22 cellular contexts compared by ENCODE assay signal in the genomic region with DNA sequence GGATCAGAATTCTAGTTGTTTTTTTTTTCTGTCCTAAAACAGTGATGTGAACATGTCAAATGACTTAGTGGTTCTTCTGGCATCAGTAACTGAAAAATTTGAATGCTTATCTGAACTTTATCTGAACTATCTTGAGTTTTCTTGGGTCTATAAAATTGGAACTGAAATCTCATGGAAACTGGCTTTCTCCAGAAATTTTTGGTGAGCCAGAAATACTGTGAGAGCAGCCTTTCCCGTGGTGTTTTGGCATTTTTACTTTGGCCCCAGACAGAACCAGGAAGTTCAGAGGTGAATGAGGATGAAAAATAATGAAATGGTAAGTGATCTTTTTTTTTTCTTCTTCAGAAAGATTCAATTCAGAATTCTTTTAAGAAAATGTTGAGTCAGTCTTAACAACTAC.
A peak's percentile ranks its signal among the peaks of the same experiment; 100 is the strongest.
DNase-seq lines count a peak whose midpoint lies in the region; ATAC-seq, FAIRE-seq and TF ChIP-seq lines count a peak whose summit lies in the region.
"Had no signal": no experiment of that assay in that cellular context is flagged by ENCODE, and none has a peak within 500 bp of the region (broad histone marks: within the 10 kb centered on the region; RNA-seq: fewer than 3 reads in every experiment).

No MANE protein-coding gene starts in this region.

- H3K14ac ChIP-seq in mesenchymal stem cell (ENCODE audit: low read length in 2 of 2): no peak overlapping the region

- POLR2A ChIA-PET in endothelial cell of umbilical vein (lab: Charles Lee): no interaction called here

- H3K79me1 ChIP-seq in mesenchymal stem cell (replicated peaks; ENCODE audit: low read length, poor library complexity, severe bottlenecking): no peaks in the 10 kb centered on the region

- no peak overlapping the region for H3K4ac ChIP-seq in mesenchymal stem cell (ENCODE audit: low read depth in 1 of 2, low read length in 2 of 2)

- ATAC-seq in HG03159 (IDR thresholded peaks at IDR 0.05; ENCODE audit: unreplicated experiment): no peak
- ATAC-seq: A549; CD8-positive, alpha-beta T cell; GM12878 had no signal

- H3K79me2 ChIP-seq in endothelial cell of umbilical vein (ENCODE audit: control insufficient read depth, insufficient read depth, low read length): no peaks in the 10 kb centered on the region
- no peaks in the 10 kb centered on the region for H3K79me2 ChIP-seq in MM.1S (ENCODE audit: low read length)

- H3K9me3 ChIP-seq in endothelial cell of umbilical vein (replicated peaks; ENCODE audit: control insufficient read depth, insufficient read depth, low read length) (no peaks in the 10 kb centered on the region), mesenchymal stem cell (ENCODE audit: control insufficient read depth, low read length) (no peaks in the 10 kb centered on the region), MM.1S (replicated peaks; ENCODE audit: insufficient read depth, low read length) (no peaks in the 10 kb centered on the region)
- H3K9me3 ChIP-seq: A549, Caco-2 had no signal

- no peak overlapping the region for H4K8ac ChIP-seq in mesenchymal stem cell (ENCODE audit: low read length)

- 93% methylated on average over 1 of the region's 1 CpG for WGBS in mesenchymal stem cell

- TF ChIP-seq CTCF in endothelial cell of umbilical vein (IDR thresholded peaks at IDR 0.05; ENCODE audit: extremely low read depth in 1 of 2, insufficient read depth in 1 of 2, low read depth in 1 of 2, low read length in 2 of 2) (no peak), MM.1S (IDR thresholded peaks at IDR 0.05; ENCODE audit: low read length) (no peak)

- H3F3A ChIP-seq in MM.1S (ENCODE audit: insufficient read depth, low read length): no peaks in the 10 kb centered on the region

- H3K4me3 ChIP-seq in endothelial cell of umbilical vein (replicated peaks in 1 of 3; ENCODE audit: insufficient read depth in 1 of 3, low read depth in 1 of 3, low read length in 3 of 3) (no peak overlapping the region), mesenchymal stem cell (ENCODE audit: insufficient read depth in 1 of 2, low read depth in 1 of 2, low read length in 2 of 2) (no peak overlapping the region), MM.1S (ENCODE audit: low read length) (no peak overlapping the region)
- H3K4me3 ChIP-seq: A549; BLaER1 treated with 17β-estradiol and CSF1 and Interleukin-3, amounts not matched to agents 10 nM and 100 nM; GM12878 had no signal

- no peak overlapping the region for H3K23ac ChIP-seq in mesenchymal stem cell (ENCODE audit: low read length in 2 of 2)

- H3K9me2 ChIP-seq in MM.1S (replicated peaks; ENCODE audit: insufficient read depth, low read length): no peaks in the 10 kb centered on the region

- H3K36me3 ChIP-seq in endothelial cell of umbilical vein (ENCODE audit: control insufficient read depth in 2 of 2, extremely low read depth in 1 of 2, insufficient read depth in 2 of 2, low read length in 2 of 2) (no peaks in the 10 kb centered on the region), mesenchymal stem cell (ENCODE audit: control insufficient read depth in 1 of 2, insufficient read depth in 2 of 2, low read depth in 1 of 2, low read length in 2 of 2) (no peaks in the 10 kb centered on the region), MM.1S (replicated peaks; ENCODE audit: insufficient read depth, low read length) (no peaks in the 10 kb centered on the region)
- H3K36me3 ChIP-seq: BLaER1 treated with 17β-estradiol and CSF1 and Interleukin-3, amounts not matched to agents 10 nM and 100 nM had no signal

- H2BK5ac ChIP-seq in mesenchymal stem cell (ENCODE audit: low read depth, low read length, poor library complexity, severe bottlenecking): peak overlapping the region; percentile 44

- H3K18ac ChIP-seq in mesenchymal stem cell (ENCODE audit: low read depth in 1 of 2, low read length in 2 of 2): no peak overlapping the region

- no peak for TF ChIP-seq POLR2A in endothelial cell of umbilical vein (IDR thresholded peaks at IDR 0.05; ENCODE audit: low read depth, low read length)

- H3K9ac ChIP-seq in endothelial cell of umbilical vein (replicated peaks; ENCODE audit: extremely low read depth, insufficient read depth, low read length) (no peak overlapping the region), mesenchymal stem cell (ENCODE audit: low read length) (no peak overlapping the region), MM.1S (ENCODE audit: low read length) (no peak overlapping the region)
- H3K9ac ChIP-seq: BLaER1 treated with 17β-estradiol and CSF1 and Interleukin-3, amounts not matched to agents 10 nM and 100 nM had no signal

- intact Hi-C loops in endothelial cell of umbilical vein (cut with micrococcal nuclease): no loop called here

- H2AFZ ChIP-seq in endothelial cell of umbilical vein (ENCODE audit: low read depth, low read length) (no peak overlapping the region), mesenchymal stem cell (ENCODE audit: low read depth, low read length) (no peak overlapping the region), MM.1S (ENCODE audit: low read length) (no peak overlapping the region)

- H3K9me1 ChIP-seq in endothelial cell of umbilical vein (replicated peaks; ENCODE audit: control insufficient read depth, extremely low read depth, insufficient read depth, low read length): no peaks in the 10 kb centered on the region

- no peak overlapping the region for H4K91ac ChIP-seq in mesenchymal stem cell (ENCODE audit: low read length)

- no peak overlapping the region for H2BK12ac ChIP-seq in mesenchymal stem cell (ENCODE audit: low read length in 2 of 2)

- H3K4me2 ChIP-seq in endothelial cell of umbilical vein (ENCODE audit: insufficient read depth, low read length) (no peak overlapping the region), mesenchymal stem cell (ENCODE audit: low read length, poor library complexity, severe bottlenecking) (no peak overlapping the region), MM.1S (ENCODE audit: low read depth, low read length) (no peak overlapping the region)
- H3K4me2 ChIP-seq: A549; BLaER1 treated with 17β-estradiol and CSF1 and Interleukin-3, amounts not matched to agents 10 nM and 100 nM had no signal

- no peak overlapping the region for H3K27ac ChIP-seq in endothelial cell of umbilical vein (ENCODE audit: insufficient read depth, low read depth, low read length)
- no peak overlapping the region for H3K27ac ChIP-seq in mesenchymal stem cell (ENCODE audit: low read length, poor library complexity, severe bottlenecking)
- H3K27ac ChIP-seq in MM.1S (ENCODE audit: low read length): no peak overlapping the region
- H3K27ac ChIP-seq: 22Rv1; A549; BLaER1 treated with 17β-estradiol and CSF1 and Interleukin-3, amounts not matched to agents 10 nM and 100 nM; C4-2B had no signal

- BruUV-seq in endothelial cell of umbilical vein (replicated peaks; lab: Mats Ljungman, UMichigan): no TSS peak

- no peak overlapping the region for H2BK15ac ChIP-seq in mesenchymal stem cell (ENCODE audit: low read depth, poor library complexity, severe bottlenecking)

- CTCF ChIA-PET in endothelial cell of umbilical vein (lab: Charles Lee): no interaction called here

- dilution Hi-C loops in endothelial cell of umbilical vein (cut with MboI; ENCODE audit: extremely low pct_ligation_motif_present, low sequenced_read_pairs): no loop called here

- H3K4me1 ChIP-seq in endothelial cell of umbilical vein (ENCODE audit: control insufficient read depth, extremely low read depth, insufficient read depth, low read length): no peaks in the 10 kb centered on the region
- no peaks in the 10 kb centered on the region for H3K4me1 ChIP-seq in mesenchymal stem cell (ENCODE audit: control insufficient read depth, insufficient read depth, low read depth, low read length)
- no peaks in the 10 kb centered on the region for H3K4me1 ChIP-seq in MM.1S (ENCODE audit: low read length)
- H3K4me1 ChIP-seq: A549; BLaER1 treated with 17β-estradiol and CSF1 and Interleukin-3, amounts not matched to agents 10 nM and 100 nM; Caco-2 had no signal

- no peak overlapping the region for H2BK120ac ChIP-seq in mesenchymal stem cell (ENCODE audit: low read depth, low read length)

- no peak overlapping the region for H2AK5ac ChIP-seq in mesenchymal stem cell (ENCODE audit: low read length, severe bottlenecking)

- H4K20me1 ChIP-seq in endothelial cell of umbilical vein (replicated peaks; ENCODE audit: control insufficient read depth, extremely low read depth, insufficient read depth, low read length): no peaks in the 10 kb centered on the region
- no peaks in the 10 kb centered on the region for H4K20me1 ChIP-seq in MM.1S (ENCODE audit: insufficient read depth, low read length)
- H4K20me1 ChIP-seq: BLaER1 treated with 17β-estradiol and CSF1 and Interleukin-3, amounts not matched to agents 10 nM and 100 nM had no signal

- peak; percentile 8 for FAIRE-seq in endothelial cell of umbilical vein (lab: Jason Lieb, UNC)
- FAIRE-seq: A549, D721Med, GM12878, GM12892, GM18507 had no signal

- DNase-seq in EH (ENCODE audit: low read depth) (peak; percentile 40), endothelial cell of umbilical vein (ENCODE audit: low read depth, low spot score) (no peak), mesenchymal stem cell (no peak), NCI-H446 (lab: John Stamatoyannopoulos, UW) (no peak), MM.1S (no peak)
- DNase-seq: AML-193; Caco-2; Calu3; CD4-positive, alpha-beta T cell; CD8-positive, alpha-beta T cell; DMS79 treated with DMSO at 0.1 percent for 48 hours; EL; GDM1 had no signal

- H3K27me3 ChIP-seq in endothelial cell of umbilical vein (ENCODE audit: control insufficient read depth in 2 of 2, insufficient read depth in 2 of 2, low read length in 2 of 2): no peaks in the 10 kb centered on the region
- no peaks in the 10 kb centered on the region for H3K27me3 ChIP-seq in mesenchymal stem cell (ENCODE audit: control insufficient read depth in 1 of 2, insufficient read depth in 1 of 2, low read length in 2 of 2)
- H3K27me3 ChIP-seq in MM.1S (replicated peaks; ENCODE audit: insufficient read depth, low read length): no peaks in the 10 kb centered on the region
- H3K27me3 ChIP-seq: BLaER1 treated with 17β-estradiol and CSF1 and Interleukin-3, amounts not matched to agents 10 nM and 100 nM had no signal

TF ChIP-seq in endothelial cell of umbilical vein, 7 proteins besides CTCF, POLR2A, EP300 and RAD21:
- TF ChIP-seq, protein P1, sequence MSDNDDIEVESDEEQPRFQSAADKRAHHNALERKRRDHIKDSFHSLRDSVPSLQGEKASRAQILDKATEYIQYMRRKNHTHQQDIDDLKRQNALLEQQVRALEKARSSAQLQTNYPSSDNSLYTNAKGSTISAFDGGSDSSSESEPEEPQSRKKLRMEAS (IDR thresholded peaks at IDR 0.05; ENCODE audit: insufficient read depth, insufficient read length): no peak
- TF ChIP-seq GATA2 (IDR thresholded peaks at IDR 0.05; ENCODE audit: insufficient read depth, insufficient read length, low read depth, low read length) (no peak), FOS (IDR thresholded peaks at IDR 0.05; ENCODE audit: borderline replicate concordance, insufficient read depth, low read length) (no peak), POLR2AphosphoS5 (IDR thresholded peaks at IDR 0.05; ENCODE audit: insufficient read depth, low read depth, low read length) (no peak)
